In the genomic region with DNA sequence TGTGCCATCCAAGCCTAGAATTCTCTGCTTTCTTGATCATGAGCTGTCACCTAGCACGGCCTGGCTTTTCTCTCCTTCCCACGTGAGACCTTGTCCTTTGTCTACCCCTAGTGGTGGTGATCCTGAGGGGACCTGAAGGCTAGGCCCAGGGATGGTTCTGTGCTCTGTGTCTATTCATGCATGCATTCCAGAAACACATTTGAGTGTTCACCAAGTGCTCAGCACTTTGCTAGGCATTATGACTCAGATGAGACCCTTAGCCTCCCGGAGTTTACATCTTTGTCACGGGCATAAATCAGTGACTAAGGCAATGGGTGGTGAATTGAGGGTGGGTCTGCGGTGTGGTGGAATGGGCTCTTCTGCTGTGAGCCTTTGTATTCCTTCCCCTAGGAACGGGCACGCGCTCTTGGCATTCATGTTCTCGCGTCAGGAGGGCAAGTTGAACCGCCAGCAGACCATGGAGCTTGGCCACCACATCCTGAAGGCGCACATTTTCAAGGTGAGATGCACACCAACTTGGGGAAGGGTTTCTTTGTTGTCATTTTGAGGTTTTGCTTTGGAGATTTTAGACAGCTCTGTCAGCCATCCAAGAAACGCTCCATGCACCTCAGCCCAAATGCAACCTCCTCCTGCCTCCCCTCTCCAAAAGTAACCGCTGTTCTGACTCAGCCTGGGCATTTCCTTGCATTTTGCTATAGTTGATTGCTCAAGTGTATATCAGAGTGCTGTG, we compare ENCODE assay signal across 8 cellular contexts.
DNase-seq lines count a peak whose midpoint lies in the region; ATAC-seq and TF ChIP-seq lines count a peak whose summit lies in the region.

No MANE protein-coding gene starts in this region.

- no peak overlapping the region for H2BK120ac ChIP-seq in mesendoderm (ENCODE audit: low read depth, low read length)

- no peak overlapping the region for H2AK5ac ChIP-seq in mesendoderm (ENCODE audit: low read length)

- no peak overlapping the region for H3K27ac ChIP-seq in mesendoderm (ENCODE audit: low read depth, low read length)
- no peak overlapping the region for H3K27ac ChIP-seq in testis
- H3K27ac ChIP-seq in uterus: no peak overlapping the region

- no peak overlapping the region for H4K8ac ChIP-seq in mesendoderm (ENCODE audit: low read depth, low read length)

- H3K9ac ChIP-seq in mesendoderm (ENCODE audit: low read length): no peak overlapping the region

- POLR2A ChIA-PET in GM10248 (lab: Yijun Ruan, JAX): no interaction called here

- no peak overlapping the region for H4K5ac ChIP-seq in mesendoderm (ENCODE audit: low read length)

- H2BK5ac ChIP-seq in mesendoderm (ENCODE audit: low read length): no peak overlapping the region

- no peak overlapping the region for H3K56ac ChIP-seq in mesendoderm (ENCODE audit: low read length)

- no peak overlapping the region for H3K23ac ChIP-seq in mesendoderm (ENCODE audit: low read length)

- H3K27me3 ChIP-seq in mesendoderm (ENCODE audit: insufficient read depth, low read length, poor library complexity) (no peaks in the 10 kb centered on the region), testis (no peaks in the 10 kb centered on the region), uterus (no peaks in the 10 kb centered on the region)

- no peak for TF ChIP-seq POLR2A in testis (IDR thresholded peaks at IDR 0.05)
- TF ChIP-seq POLR2A in uterus (IDR thresholded peaks at IDR 0.05): no peak

- in situ Hi-C loops in astrocyte of the cerebellum (cut with HindIII; ENCODE audit: low sequenced_read_pairs): no loop called here

- H3K9me3 ChIP-seq in testis: no peaks in the 10 kb centered on the region
- H3K9me3 ChIP-seq in uterus: no peaks in the 10 kb centered on the region

- CTCF ChIA-PET in GM10248 (lab: Yijun Ruan, JAX): interaction anchor here (1.0 to 2.1 kb wide), 3 partner anchors 32 to 67 kb away, joined by 3 to 5 read pairs (median 4); no protein-coding TSS in a partner anchor

- H3K18ac ChIP-seq in mesendoderm (ENCODE audit: low read length): no peak overlapping the region

- H2BK15ac ChIP-seq in mesendoderm (replicated peaks; ENCODE audit: low read depth): no peak overlapping the region

- H3K79me2 ChIP-seq in mesendoderm (ENCODE audit: control insufficient read depth, insufficient read depth, low read length): no peaks in the 10 kb centered on the region

- H3K36me3 ChIP-seq in mesendoderm (ENCODE audit: control insufficient read depth, insufficient read depth, low read length) (no peaks in the 10 kb centered on the region), testis (ENCODE audit: low read depth, missing control alignments) (no peaks in the 10 kb centered on the region), uterus (no peaks in the 10 kb centered on the region)

- no peaks in the 10 kb centered on the region for H3K4me1 ChIP-seq in mesendoderm (ENCODE audit: control insufficient read depth, low read depth, low read length)
- no peaks in the 10 kb centered on the region for H3K4me1 ChIP-seq in testis
- no peaks in the 10 kb centered on the region for H3K4me1 ChIP-seq in uterus

- H3K4me2 ChIP-seq in mesendoderm (ENCODE audit: low read length): no peak overlapping the region

- DNase-seq in GM10248 (ENCODE audit: extremely low spot score): peak; percentile 49
- DNase-seq in HK-2 (ENCODE audit: unreplicated experiment): peak; percentile 88
- peak; percentile 99 for DNase-seq in astrocyte of the cerebellum (ENCODE audit: low read depth)
- DNase-seq in mesendoderm: peak; percentile 59
- DNase-seq in testis: no peak
- no peak for DNase-seq in uterus
- DNase-seq in stimulated activated CD8-positive, alpha-beta memory T cell treated with anti-CD3 and anti-CD28 coated beads, Interleukin-4, amount 100 ng/mL, for 48 hours: no peak

- H3K79me1 ChIP-seq in mesendoderm (ENCODE audit: low read length): no peaks in the 10 kb centered on the region

- ATAC-seq in GM21390 (IDR thresholded peaks at IDR 0.05; ENCODE audit: unreplicated experiment): peak; percentile 63

- H3K4me3 ChIP-seq in astrocyte of the cerebellum (ENCODE audit: low read depth, low read length): no peak overlapping the region
- H3K4me3 ChIP-seq in mesendoderm (ENCODE audit: low read length): no peak overlapping the region
- H3K4me3 ChIP-seq in testis: no peak overlapping the region
- no peak overlapping the region for H3K4me3 ChIP-seq in uterus

- H3K4ac ChIP-seq in mesendoderm (ENCODE audit: low read depth, low read length): no peak overlapping the region

- TF ChIP-seq CTCF in GM10248 (IDR thresholded peaks at IDR 0.05; ENCODE audit: control extremely low read depth, extremely low read depth, low read depth, missing control alignments) (peak; percentile 28), astrocyte of the cerebellum (IDR thresholded peaks at IDR 0.05; ENCODE audit: low read depth, low read length, missing control alignments) (peak; percentile 84), testis (IDR thresholded peaks at IDR 0.05) (no peak), uterus (IDR thresholded peaks at IDR 0.05) (peak in 1 of 4 experiments; percentile 26)

- WGBS in mesendoderm (ENCODE audit: extremely low coverage, insufficient coverage, low lambda C conversion rate): no CpG with 5 or more reads among the region's 14 CpGs
- WGBS in testis, 2 donors: 93 to 95% methylated on average over 14 of the region's 14 CpGs

- intact Hi-C loops in testis (cut with DNase I; ENCODE audit: low total_unique reads): no loop called here
- intact Hi-C loops in uterus (cut with DNase I; ENCODE audit: low total_unique reads): no loop called here

Comparison
In these comparisons a context has a peak if more than half of its experiments do, and no peak if none do; other contexts are left out.
1. DNase-seq: peak in GM10248 (single experiment), HK-2 (single experiment), astrocyte of the cerebellum (single experiment) and mesendoderm (single experiment); none in testis (single experiment), uterus (0 of 2) and stimulated activated CD8-positive, alpha-beta memory T cell treated with anti-CD3 and anti-CD28 coated beads, Interleukin-4, amount 100 ng/mL, for 48 hours (single experiment).
2. CTCF ChIP-seq: peak in GM10248 (single experiment) and astrocyte of the cerebellum (single experiment); none in testis (0 of 3).